In genomic region chr6:4316867-4317400, GRCh38 we compare ENCODE assay signal across 9 cellular contexts.
DNase-seq lines count a peak whose midpoint lies in the region; ATAC-seq, FAIRE-seq and TF ChIP-seq lines count a peak whose summit lies in the region.
"Had no signal": no experiment of that assay in that cellular context is flagged by ENCODE, and none has a peak within 500 bp of the region (broad histone marks: within the 10 kb centered on the region; RNA-seq: fewer than 3 reads in every experiment).

No MANE protein-coding gene starts in this region.

- H3K9me3 ChIP-seq in astrocyte (ENCODE audit: insufficient read depth, low read depth, low read length) (no peaks in the 10 kb centered on the region), transverse colon (peaks cover 1 to 8% of the 10 kb centered on the region in 2 donors)

- ATAC-seq in left colon (peak; percentile 72), HG03342 (IDR thresholded peaks at IDR 0.05; ENCODE audit: unreplicated experiment) (no peak), HG02884 (IDR thresholded peaks at IDR 0.05; ENCODE audit: unreplicated experiment) (no peak)

- H3K36me3 Mint-ChIP-seq in activated CD4-positive, alpha-beta T cell treated with anti-CD3 and anti-CD28 coated beads, Interleukin-2, amount 10 ng/mL, durations not matched to agents 24 days and 14 days (ENCODE audit: low read depth): no peaks in the 10 kb centered on the region
- H3K36me3 Mint-ChIP-seq in astrocyte (ENCODE audit: low read depth, unreplicated experiment): no peaks in the 10 kb centered on the region

- TF ChIP-seq POLR2A in transverse colon (IDR thresholded peaks at IDR 0.05): peak; percentile 36

- H3K27me3 Mint-ChIP-seq in activated CD4-positive, alpha-beta T cell treated with anti-CD3 and anti-CD28 coated beads, Interleukin-2, amount 10 ng/mL, durations not matched to agents 24 days and 14 days: peaks cover 7% of the 10 kb centered on the region
- H3K27me3 Mint-ChIP-seq in astrocyte (ENCODE audit: low read depth, unreplicated experiment): no peaks in the 10 kb centered on the region
- H3K27me3 Mint-ChIP-seq: activated B cell treated with CpG ODN at 0.5 μM for 24 hours had no signal

- 19 to 25% methylated on average over 2 to 9 of the region's 9 CpGs for WGBS in transverse colon (ENCODE audit: low coverage in 1 of 2), 2 donors

- no peak overlapping the region for H3K4me3 Mint-ChIP-seq in activated CD4-positive, alpha-beta T cell treated with anti-CD3 and anti-CD28 coated beads, Interleukin-2, amount 10 ng/mL, durations not matched to agents 24 days and 14 days
- no peak overlapping the region for H3K4me3 Mint-ChIP-seq in astrocyte (ENCODE audit: unreplicated experiment)
- H3K4me3 Mint-ChIP-seq: activated B cell treated with CpG ODN at 0.5 μM for 24 hours had no signal

- no peak for FAIRE-seq in astrocyte (lab: Jason Lieb, UNC)

- peak; percentile 43 for DNase-seq in activated CD4-positive, alpha-beta T cell treated with anti-CD3 and anti-CD28 coated beads, Interleukin-2, amount 10 ng/mL, durations not matched to agents 24 days and 14 days
- no peak for DNase-seq in activated CD4-positive, alpha-beta T cell treated with anti-CD3 and anti-CD28 coated beads for 48 hours
- DNase-seq in astrocyte (ENCODE audit: low read depth): peak; percentile 90
- DNase-seq in left colon: peak; percentile 59 to 81
- DNase-seq in transverse colon: peak; percentile 71
- DNase-seq in NCI-H187 treated with DMSO at 0.1 percent for 48 hours (lab: John Stamatoyannopoulos, UW): no peak
- DNase-seq: activated B cell treated with CpG ODN at 0.5 μM for 24 hours had no signal

- in situ Hi-C loops in transverse colon (cut with MboI; ENCODE audit: low pct_ligation_motif_present in 1 of 4, low pct_unique_long_range_greater_than_20kb in 1 of 4, low sequenced_read_pairs in 3 of 4): loop anchor here in 1 of 4 donors (25.0 kb wide), 2 partner anchors 470 to 620 kb away; partner anchors contain the start of gene CDYL

- H3K9me3 Mint-ChIP-seq in activated CD4-positive, alpha-beta T cell treated with anti-CD3 and anti-CD28 coated beads, Interleukin-2, amount 10 ng/mL, durations not matched to agents 24 days and 14 days: peaks cover 3% of the 10 kb centered on the region
- H3K9me3 Mint-ChIP-seq in astrocyte (ENCODE audit: unreplicated experiment): peaks cover 8% of the 10 kb centered on the region

- peak; percentile 32 for TF ChIP-seq EP300 in transverse colon (IDR thresholded peaks at IDR 0.05; ENCODE audit: low read depth)

- H2AFZ ChIP-seq in astrocyte (ENCODE audit: low read depth, low read length): peak overlapping the region; percentile 92

- H4K20me1 ChIP-seq in astrocyte (ENCODE audit: insufficient read depth, low read length): no peaks in the 10 kb centered on the region

- no peaks in the 10 kb centered on the region for H3K4me1 Mint-ChIP-seq in activated CD4-positive, alpha-beta T cell treated with anti-CD3 and anti-CD28 coated beads, Interleukin-2, amount 10 ng/mL, durations not matched to agents 24 days and 14 days
- peaks cover 45% of the 10 kb centered on the region for H3K4me1 Mint-ChIP-seq in astrocyte (ENCODE audit: low read depth, unreplicated experiment)

- H3K4me1 ChIP-seq in astrocyte (ENCODE audit: insufficient read depth, low read length) (peaks cover 37% of the 10 kb centered on the region), transverse colon (peaks cover 15 to 59% (median 42%) of the 10 kb centered on the region in 4 donors)

- H3K9ac ChIP-seq in astrocyte (ENCODE audit: low read length): peak overlapping the region; percentile 53

- no peak for TF ChIP-seq CTCF in astrocyte (IDR thresholded peaks at IDR 0.05; ENCODE audit: insufficient read depth, low read depth, low read length)
- TF ChIP-seq CTCF in transverse colon (IDR thresholded peaks at IDR 0.05): peak in 1 of 5 experiments; percentile 40

- no peaks in the 10 kb centered on the region for H3K36me3 ChIP-seq in astrocyte (ENCODE audit: insufficient read depth, low read length)
- no peaks in the 10 kb centered on the region for H3K36me3 ChIP-seq in transverse colon

- H3K4me3 ChIP-seq in astrocyte (ENCODE audit: insufficient read depth, low read depth, low read length) (no peak overlapping the region), transverse colon (no peak overlapping the region)

- H3K27me3 ChIP-seq in astrocyte (ENCODE audit: insufficient read depth, low read length) (no peaks in the 10 kb centered on the region), transverse colon (no peaks in the 10 kb centered on the region)

- H3K27ac ChIP-seq in astrocyte (ENCODE audit: low read depth, low read length) (peak overlapping the region; percentile 63), transverse colon (peak overlapping the region; percentile 74 to 82 (median 76))

- peak overlapping the region; percentile 49 for H3K4me2 ChIP-seq in astrocyte (ENCODE audit: low read length)

- intact Hi-C loops in activated CD4-positive, alpha-beta T cell treated with anti-CD3 and anti-CD28 coated beads, Interleukin-2, amount 10 ng/mL, durations not matched to agents 24 days and 14 days (cut with micrococcal nuclease): no loop called here
- intact Hi-C loops in left colon (cut with DNase I, micrococcal nuclease): no loop called here
- intact Hi-C loops in transverse colon (cut with DNase I; ENCODE audit: low total_unique reads): no loop called here

- no peak overlapping the region for H3K27ac Mint-ChIP-seq in activated CD4-positive, alpha-beta T cell treated with anti-CD3 and anti-CD28 coated beads, Interleukin-2, amount 10 ng/mL, durations not matched to agents 24 days and 14 days
- peak overlapping the region; percentile 41 for H3K27ac Mint-ChIP-seq in astrocyte (ENCODE audit: unreplicated experiment)
- H3K27ac Mint-ChIP-seq: activated B cell treated with CpG ODN at 0.5 μM for 24 hours had no signal

- no peaks in the 10 kb centered on the region for H3K79me2 ChIP-seq in astrocyte (ENCODE audit: insufficient read depth, low read length)

Comparison
In these comparisons a context has a peak if more than half of its experiments do, and no peak if none do; other contexts are left out.
1. DNase-seq: peak in activated CD4-positive, alpha-beta T cell treated with anti-CD3 and anti-CD28 coated beads, Interleukin-2, amount 10 ng/mL, durations not matched to agents 24 days and 14 days (single experiment), astrocyte (single experiment), left colon (2 of 2) and transverse colon (single experiment); none in activated CD4-positive, alpha-beta T cell treated with anti-CD3 and anti-CD28 coated beads for 48 hours (single experiment) and NCI-H187 treated with DMSO at 0.1 percent for 48 hours (single experiment).